21 cellular contexts compared by ENCODE assay signal in genomic region chr3:70179111-70179510, GRCh38.
DNase-seq lines count a peak whose midpoint lies in the region; ATAC-seq and TF ChIP-seq lines count a peak whose summit lies in the region.
"Had no signal": no experiment of that assay in that cellular context is flagged by ENCODE, and none has a peak within 500 bp of the region (broad histone marks: within the 10 kb centered on the region; RNA-seq: fewer than 3 reads in every experiment).

No MANE protein-coding gene starts in this region.

- H3F3A ChIP-seq in MM.1S (ENCODE audit: insufficient read depth, low read length): no peaks in the 10 kb centered on the region

- H3K4me2 ChIP-seq in OCI-LY3 (ENCODE audit: low read length): peak overlapping the region; percentile 77
- no peak overlapping the region for H3K4me2 ChIP-seq in MM.1S (ENCODE audit: low read depth, low read length)
- H3K4me2 ChIP-seq: neural progenitor cell had no signal

- H3K27me3 Mint-ChIP-seq in activated T-cell treated with anti-CD3 and anti-CD28 coated beads, Interleukin-2, amount 50 U/mL, for 24 hours: peaks cover 12% of the 10 kb centered on the region

- H3K4me1 ChIP-seq in OCI-LY3 (ENCODE audit: low read length) (peaks cover 64% of the 10 kb centered on the region), MM.1S (ENCODE audit: low read length) (no peaks in the 10 kb centered on the region)
- H3K4me1 ChIP-seq: Caco-2, Peyer's patch, right atrium auricular region had no signal

- H3K36me3 Mint-ChIP-seq in activated T-cell treated with anti-CD3 and anti-CD28 coated beads, Interleukin-2, amount 50 U/mL, for 24 hours (ENCODE audit: low read depth): no peaks in the 10 kb centered on the region
- H3K36me3 Mint-ChIP-seq: immature natural killer cell, neural progenitor cell had no signal

- DNase-seq in GM10266 (ENCODE audit: extremely low spot score) (peak; percentile 4), MM.1S (no peak), brain microvascular endothelial cell (no peak)
- DNase-seq in activated T-cell treated with anti-CD3 and anti-CD28 coated beads, Interleukin-2, amount 50 U/mL, for 24 hours: no peak
- DNase-seq: ACHN, activated gamma-delta T cell, Caco-2, cortex of kidney, GF-D8, immature natural killer cell, Kasumi-1, NCI-H187 treated with DMSO at 0.1 percent for 48 hours, NCI-H510A, Peyer's patch had no signal

- H3K27ac Mint-ChIP-seq in activated T-cell treated with anti-CD3 and anti-CD28 coated beads, Interleukin-2, amount 50 U/mL, for 24 hours: no peak overlapping the region
- H3K27ac Mint-ChIP-seq: immature natural killer cell, neural progenitor cell had no signal

- H3K9me2 ChIP-seq in MM.1S (replicated peaks; ENCODE audit: insufficient read depth, low read length): no peaks in the 10 kb centered on the region

- no peak overlapping the region for H3K4me3 Mint-ChIP-seq in activated T-cell treated with anti-CD3 and anti-CD28 coated beads, Interleukin-2, amount 50 U/mL, for 24 hours
- H3K4me3 Mint-ChIP-seq: immature natural killer cell, neural progenitor cell had no signal

- H3K4me3 ChIP-seq in OCI-LY3 (ENCODE audit: low read length) (peak overlapping the region; percentile 39), MM.1S (ENCODE audit: low read length) (no peak overlapping the region), brain microvascular endothelial cell (ENCODE audit: low read depth, low read length) (no peak overlapping the region)
- H3K4me3 ChIP-seq: lung, neural progenitor cell, Peyer's patch, right atrium auricular region had no signal

- no peak overlapping the region for H2AFZ ChIP-seq in OCI-LY3 (ENCODE audit: low read depth, low read length)
- H2AFZ ChIP-seq in MM.1S (ENCODE audit: low read length): no peak overlapping the region
- H2AFZ ChIP-seq: neural progenitor cell had no signal

- H3K9me3 ChIP-seq in OCI-LY3 (ENCODE audit: insufficient read depth, low read length): no peaks in the 10 kb centered on the region
- no peaks in the 10 kb centered on the region for H3K9me3 ChIP-seq in MM.1S (replicated peaks; ENCODE audit: insufficient read depth, low read length)
- H3K9me3 ChIP-seq: Caco-2, Peyer's patch, right atrium auricular region had no signal

- no peaks in the 10 kb centered on the region for H3K4me1 Mint-ChIP-seq in activated T-cell treated with anti-CD3 and anti-CD28 coated beads, Interleukin-2, amount 50 U/mL, for 24 hours (ENCODE audit: low read depth)
- H3K4me1 Mint-ChIP-seq: immature natural killer cell, neural progenitor cell had no signal

- peak overlapping the region; percentile 92 for H3K27ac ChIP-seq in OCI-LY3 (ENCODE audit: low read length)
- H3K27ac ChIP-seq in MM.1S (ENCODE audit: low read length): no peak overlapping the region
- H3K27ac ChIP-seq in brain microvascular endothelial cell: no peak overlapping the region
- H3K27ac ChIP-seq: neural progenitor cell, Peyer's patch, right atrium auricular region had no signal

- H3K9ac ChIP-seq in OCI-LY3 (ENCODE audit: low read length): peak overlapping the region; percentile 60
- no peak overlapping the region for H3K9ac ChIP-seq in MM.1S (ENCODE audit: low read length)
- H3K9ac ChIP-seq: neural progenitor cell had no signal

- ATAC-seq in GM21367 (IDR thresholded peaks at IDR 0.05; ENCODE audit: unreplicated experiment) (peak; percentile 62), HG03095 (IDR thresholded peaks at IDR 0.05; ENCODE audit: unreplicated experiment) (peak; percentile 57), HG02610 (IDR thresholded peaks at IDR 0.05; ENCODE audit: unreplicated experiment) (no peak)

- H3K36me3 ChIP-seq in OCI-LY3 (replicated peaks; ENCODE audit: low read depth, low read length) (no peaks in the 10 kb centered on the region), MM.1S (replicated peaks; ENCODE audit: insufficient read depth, low read length) (no peaks in the 10 kb centered on the region), brain microvascular endothelial cell (replicated peaks) (no peaks in the 10 kb centered on the region)
- H3K36me3 ChIP-seq: neural progenitor cell, Peyer's patch, right atrium auricular region had no signal

- H4K20me1 ChIP-seq in OCI-LY3 (ENCODE audit: insufficient read depth, low read length): no peaks in the 10 kb centered on the region
- no peaks in the 10 kb centered on the region for H4K20me1 ChIP-seq in MM.1S (ENCODE audit: insufficient read depth, low read length)

- 0 out of 2 replicates have a peak, but pooled peaks cover 7% of the 10 kb centered on the region for H3K27me3 ChIP-seq in OCI-LY3 (ENCODE audit: low read depth, low read length)
- no peaks in the 10 kb centered on the region for H3K27me3 ChIP-seq in MM.1S (replicated peaks; ENCODE audit: insufficient read depth, low read length)
- H3K27me3 ChIP-seq in brain microvascular endothelial cell (replicated peaks): no peaks in the 10 kb centered on the region
- H3K27me3 ChIP-seq: neural progenitor cell, Peyer's patch, right atrium auricular region had no signal

- no peaks in the 10 kb centered on the region for H3K9me3 Mint-ChIP-seq in activated T-cell treated with anti-CD3 and anti-CD28 coated beads, Interleukin-2, amount 50 U/mL, for 24 hours
- H3K9me3 Mint-ChIP-seq: neural progenitor cell had no signal

- no peaks in the 10 kb centered on the region for H3K79me2 ChIP-seq in OCI-LY3 (ENCODE audit: low read length)
- H3K79me2 ChIP-seq in MM.1S (ENCODE audit: low read length): no peaks in the 10 kb centered on the region

- in situ Hi-C loops in brain microvascular endothelial cell (cut with HindIII; ENCODE audit: low pct_ligation_motif_present, low sequenced_read_pairs): no loop called here

- TF ChIP-seq CTCF in GM10266 (IDR thresholded peaks at IDR 0.05; ENCODE audit: control insufficient read depth, insufficient read depth, low read depth, missing control alignments) (no peak), OCI-LY3 (IDR thresholded peaks at IDR 0.05; ENCODE audit: low read depth, low read length) (no peak), MM.1S (IDR thresholded peaks at IDR 0.05; ENCODE audit: low read length) (no peak), brain microvascular endothelial cell (IDR thresholded peaks at IDR 0.05; ENCODE audit: low read depth, low read length, missing control alignments) (no peak)
